ENCODE assay signal across 8 cellular contexts in the genomic region with DNA sequence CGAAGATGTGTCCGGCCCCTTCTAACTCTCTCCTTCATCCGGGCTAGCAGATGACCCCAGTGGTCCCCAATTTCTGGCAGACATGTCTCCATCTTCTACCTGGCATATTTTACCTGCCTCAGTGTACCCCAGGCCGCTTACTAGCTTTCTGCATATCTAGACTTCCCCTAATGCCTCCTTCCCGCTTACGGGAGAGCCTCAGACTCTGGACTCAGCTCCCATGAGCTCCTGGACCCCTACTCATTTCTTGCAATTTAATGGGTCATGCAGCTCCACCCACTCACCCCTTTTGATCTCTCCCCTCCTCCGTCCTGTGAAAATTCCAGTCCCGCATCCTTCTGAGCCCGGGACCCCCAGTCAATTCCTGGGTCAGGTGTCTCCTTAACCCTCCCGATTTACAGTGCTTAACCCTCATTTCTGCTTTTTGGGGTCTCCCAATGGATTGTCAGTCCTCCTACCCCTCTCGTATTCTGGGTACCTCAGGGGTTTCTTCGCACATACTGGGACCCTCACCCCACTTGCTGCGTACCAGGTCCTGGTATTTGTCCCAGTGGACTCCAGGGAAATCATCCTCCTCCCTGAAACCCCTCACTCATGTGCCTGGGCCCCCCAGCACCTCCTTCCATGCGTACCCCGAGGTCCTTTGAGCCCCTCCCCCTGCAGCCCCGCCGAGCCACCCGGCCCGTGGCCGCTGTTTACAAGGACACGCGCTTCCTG. TPM values are rescaled to one million over a fixed set of nuclear protein-coding genes. Genes with fewer than 3 reads are reported as not detected.
A peak's percentile ranks its signal among the peaks of the same experiment; 100 is the strongest.
DNase-seq lines count a peak whose midpoint lies in the region; FAIRE-seq and TF ChIP-seq lines count a peak whose summit lies in the region.

No MANE protein-coding gene starts in this region.

- no peak overlapping the region; the same call in 1 of the 2 replicates for H2AK5ac ChIP-seq in H1 (ENCODE audit: low read depth, low read length)

- TF ChIP-seq POLR2A in H1 (IDR thresholded peaks at IDR 0.05; ENCODE audit: control extremely low read depth in 1 of 2, low read depth in 2 of 2, low read length in 2 of 2), result no peak

- no peak for TF ChIP-seq CTCF in Caco-2 (IDR thresholded peaks at IDR 0.05; ENCODE audit: insufficient read depth in 1 of 2, low read depth in 1 of 2, low read length in 1 of 2, severe bottlenecking in 1 of 2, unreplicated experiment in 1 of 2)
- no peak for TF ChIP-seq CTCF in OCI-LY3 (IDR thresholded peaks at IDR 0.05; ENCODE audit: low read depth, low read length)
- no peak for TF ChIP-seq CTCF in H1 (IDR thresholded peaks at IDR 0.05; ENCODE audit: control extremely low read depth in 1 of 3, insufficient read depth in 1 of 3, low read depth in 1 of 3, low read length in 3 of 3)
- no peak for TF ChIP-seq CTCF in osteoblast (IDR thresholded peaks at IDR 0.05; ENCODE audit: extremely low read depth, low read depth, low read length)

- H3K9me3 Mint-ChIP-seq in Caco-2 (ENCODE audit: unreplicated experiment), result no peaks in the 10 kb centered on the region

- H3K36me3 ChIP-seq in Caco-2 (ENCODE audit: control insufficient read depth, insufficient read depth, low read length) (no peaks in the 10 kb centered on the region), OCI-LY3 (replicated peaks; ENCODE audit: low read depth, low read length) (peaks cover 16% of the 10 kb centered on the region), H1 (ENCODE audit: control insufficient read depth in 2 of 4, insufficient read depth in 4 of 4, low read length in 3 of 4) (no peaks in the 10 kb centered on the region), osteoblast (ENCODE audit: insufficient read depth, low read length) (no peaks in the 10 kb centered on the region)

- H3K9me3 ChIP-seq in Caco-2, result no peaks in the 10 kb centered on the region
- no peaks in the 10 kb centered on the region for H3K9me3 ChIP-seq in OCI-LY3 (ENCODE audit: insufficient read depth, low read length)
- no peaks in the 10 kb centered on the region for H3K9me3 ChIP-seq in H1 (ENCODE audit: insufficient read depth in 2 of 2, low read depth in 1 of 2, low read length in 1 of 2)
- no peaks in the 10 kb centered on the region for H3K9me3 ChIP-seq in osteoblast (ENCODE audit: low read depth, low read length)

- H3K27me3 ChIP-seq in Caco-2 (replicated peaks; ENCODE audit: control insufficient read depth, insufficient read depth, low read length) (no peaks in the 10 kb centered on the region), OCI-LY3 (ENCODE audit: low read depth, low read length) (no peaks in the 10 kb centered on the region), H1 (replicated peaks in 1 of 4; ENCODE audit: control insufficient read depth in 3 of 4, extremely low read depth in 1 of 4, insufficient read depth in 3 of 4, low read length in 3 of 4) (peaks cover 0 to 18% (median 13%) of the 10 kb centered on the region in 4 experiments; a peak in 5 of 7 replicates), osteoblast (ENCODE audit: insufficient read depth, low read length) (no peaks in the 10 kb centered on the region)

- no peak overlapping the region for H4K91ac ChIP-seq in H1 (replicated peaks; ENCODE audit: insufficient read length, low read length)

- no TSS peak for BruUV-seq in Caco-2 (replicated peaks; lab: Mats Ljungman, UMichigan)

- peak overlapping the region; percentile 83 for H3K27ac Mint-ChIP-seq in Caco-2 (ENCODE audit: unreplicated experiment)

- H3K79me1 ChIP-seq in H1 (ENCODE audit: low read depth, low read length), result no peaks in the 10 kb centered on the region

- H3K4me2 ChIP-seq in OCI-LY3 (ENCODE audit: low read length) (peak overlapping the region; percentile 96), H1 (ENCODE audit: insufficient read depth in 1 of 2, low read depth in 2 of 2, low read length in 2 of 2) (peak overlapping the region; percentile 74 to 97), osteoblast (ENCODE audit: insufficient read depth, low read length) (peak overlapping the region; percentile 88)

- H3K4me3 Mint-ChIP-seq in Caco-2 (ENCODE audit: unreplicated experiment), result peak overlapping the region; percentile 92

- H3K23me2 ChIP-seq in H1 (ENCODE audit: low read depth, low read length), result peaks cover 29% of the 10 kb centered on the region

- no peak for TF ChIP-seq EP300 in H1 (IDR thresholded peaks at IDR 0.05; ENCODE audit: borderline replicate concordance in 1 of 2, low read depth in 2 of 2, low read length in 2 of 2)

- FAIRE-seq in H1 (lab: Jason Lieb, UNC), result no peak

- H3K27me3 Mint-ChIP-seq in Caco-2 (ENCODE audit: insufficient read depth, unreplicated experiment), result no peaks in the 10 kb centered on the region

- no peak overlapping the region for H3K18ac ChIP-seq in H1 (ENCODE audit: extremely low read depth, low read length)

- H3K56ac ChIP-seq in H1 (replicated peaks; ENCODE audit: insufficient read length, low read depth, low read length), result no peak overlapping the region

- intact Hi-C loops in Caco-2 (cut with micrococcal nuclease; ENCODE audit: unreplicated experiment), result loop anchor here (1.0 to 5.0 kb wide), 2 partner anchors 8 to 362 kb away; a partner anchor contains a TSS

- H2BK15ac ChIP-seq in H1 (ENCODE audit: low read length), result no peak overlapping the region

- WGBS in H1 (ENCODE audit: extremely low coverage in 1 of 2, insufficient coverage in 1 of 2, insufficient read length in 1 of 2, insufficient replicate concordance in 2 of 2, low coverage in 1 of 2, low lambda C conversion rate in 2 of 2, missing lambda C conversion rate in 1 of 2), 2 experiments, result 12% methylated on average over 14 of the region's 22 CpGs; no CpG with 5 or more reads in 1 of the 2 experiments

- no peak for DNase-seq in Caco-2
- no peak for DNase-seq in H1 (ENCODE audit: low read depth in 1 of 2, low spot score in 2 of 2)
- DNase-seq in osteoblast (ENCODE audit: insufficient read length, low spot score, missing footprints), result peak; percentile 88
- no peak for DNase-seq in stimulated activated CD4-positive, alpha-beta T cell treated with anti-CD3 and anti-CD28 coated beads, Interleukin-2, amount 100 ng/mL, for 48 hours
- DNase-seq in stimulated activated CD4-positive, alpha-beta T cell treated with anti-CD3 and anti-CD28 coated beads, Interleukin-4, amount 100 ng/mL, for 1 hour, result no peak
- no peak for DNase-seq in NCI-H2081 treated with DMSO at 0.1 percent for 48 hours (lab: John Stamatoyannopoulos, UW)
- DNase-seq in midbrain (lab: John Stamatoyannopoulos, UW), result no peak

- no peak overlapping the region for H4K8ac ChIP-seq in H1 (ENCODE audit: extremely low read depth, insufficient read depth, low read length)

- H3K4ac ChIP-seq in H1 (replicated peaks; ENCODE audit: insufficient read length, low read depth, low read length), result no peak overlapping the region

- peak overlapping the region; percentile 40 for H3K4me3 ChIP-seq in Caco-2 (ENCODE audit: low read depth, low read length)
- peak overlapping the region; percentile 87 for H3K4me3 ChIP-seq in OCI-LY3 (ENCODE audit: low read length)
- peak overlapping the region; percentile 46 to 71 (median 54) for H3K4me3 ChIP-seq in H1 (ENCODE audit: extremely low read depth in 1 of 4, insufficient read depth in 2 of 4, low read depth in 3 of 4, low read length in 4 of 4)
- H3K4me3 ChIP-seq in osteoblast (ENCODE audit: insufficient read depth, low read length), result peak overlapping the region; percentile 98

- H3K4me1 Mint-ChIP-seq in Caco-2 (ENCODE audit: low read depth, unreplicated experiment), result peaks cover 21% of the 10 kb centered on the region

- no peak overlapping the region for H2BK120ac ChIP-seq in H1 (replicated peaks; ENCODE audit: low read depth, low read length)

- peaks cover 42% of the 10 kb centered on the region for H3K36me3 Mint-ChIP-seq in Caco-2 (ENCODE audit: insufficient read depth, unreplicated experiment)

- POLR2A ChIA-PET in Caco-2 (lab: Charles Lee), result interaction anchor here (0.5 to 3.0 kb wide), 6 partner anchors 8 to 109 kb away, joined by 3 to 36 read pairs (median 9); a partner anchor contains a TSS
- POLR2A ChIA-PET in H1 (lab: Charles Lee; ENCODE audit: partially characterized antibody), result interaction anchor here (0.8 to 15.2 kb wide), 15 partner anchors 10 to 110 kb away, joined by 3 to 317 read pairs (median 7); a partner anchor contains a TSS

- TF ChIP-seq RAD21 in H1 (IDR thresholded peaks at IDR 0.05 in 1 of 2, conservative IDR thresholded peaks at IDR 0.05 in 1 of 2; ENCODE audit: low read depth in 2 of 2, low read length in 2 of 2), result no peak

- H2BK5ac ChIP-seq in H1 (ENCODE audit: low read depth, low read length), result no peak overlapping the region

- peak overlapping the region; percentile 97 for H3K27ac ChIP-seq in OCI-LY3 (ENCODE audit: low read length)
- no peak overlapping the region for H3K27ac ChIP-seq in H1 (ENCODE audit: low read depth, low read length)
- H3K27ac ChIP-seq in osteoblast (ENCODE audit: low read depth, low read length), result peak overlapping the region; percentile 92

- no peak overlapping the region for H2AFZ ChIP-seq in OCI-LY3 (ENCODE audit: low read depth, low read length)
- H2AFZ ChIP-seq in H1 (ENCODE audit: low read length), result no peak overlapping the region
- H2AFZ ChIP-seq in osteoblast (ENCODE audit: low read length), result no peak overlapping the region

- no peak overlapping the region for H4K5ac ChIP-seq in H1 (ENCODE audit: insufficient read length, low read depth, low read length)

- H3K9ac ChIP-seq in OCI-LY3 (ENCODE audit: low read length) (peak overlapping the region; percentile 89), H1 (replicated peaks in 1 of 4; ENCODE audit: extremely low read depth in 1 of 4, low read depth in 3 of 4, low read length in 3 of 4) (no peak overlapping the region)

- H2BK12ac ChIP-seq in H1 (ENCODE audit: low read depth, low read length), result no peak overlapping the region

- H3K79me2 ChIP-seq in OCI-LY3 (ENCODE audit: low read length), result peaks cover 54% of the 10 kb centered on the region
- no peaks in the 10 kb centered on the region for H3K79me2 ChIP-seq in H1 (ENCODE audit: control insufficient read depth in 1 of 2, insufficient read depth in 2 of 2, low read length in 2 of 2)
- peaks cover 21% of the 10 kb centered on the region for H3K79me2 ChIP-seq in osteoblast (ENCODE audit: insufficient read depth, low read length)

- H3K23ac ChIP-seq in H1 (ENCODE audit: insufficient read length), result no peak overlapping the region

- H3K4me1 ChIP-seq in Caco-2 (peaks cover 26% of the 10 kb centered on the region), OCI-LY3 (ENCODE audit: low read length) (peaks cover 56% of the 10 kb centered on the region), H1 (replicated peaks in 1 of 4; ENCODE audit: control insufficient read depth in 3 of 4, insufficient read depth in 4 of 4, low read length in 3 of 4) (peaks cover 6 to 32% (median 22%) of the 10 kb centered on the region in 4 experiments), osteoblast (ENCODE audit: insufficient read depth, low read length) (peaks cover 30% of the 10 kb centered on the region)

- no peak overlapping the region for H3K14ac ChIP-seq in H1 (ENCODE audit: insufficient read length)

- H2BK20ac ChIP-seq in H1 (ENCODE audit: low read length), result no peak overlapping the region

- CTCF ChIA-PET in Caco-2 (lab: Charles Lee) (interaction anchor here (0.6 to 3.7 kb wide), 5 partner anchors 10 to 69 kb away, joined by 3 to 38 read pairs (median 5); a partner anchor contains a TSS), H1 (lab: Charles Lee; ENCODE audit: partially characterized antibody) (interaction anchor here (1.1 to 17.9 kb wide), 5 partner anchors 11 to 30 kb away, joined by 3 to 288 read pairs (median 14); a partner anchor contains a TSS)

- H4K20me1 ChIP-seq in OCI-LY3 (ENCODE audit: insufficient read depth, low read length), result peaks cover 4% of the 10 kb centered on the region; the same call in 1 of the 2 replicates
- no peaks in the 10 kb centered on the region for H4K20me1 ChIP-seq in H1 (replicated peaks in 1 of 2; ENCODE audit: control insufficient read depth in 1 of 2, insufficient read depth in 2 of 2, low read length in 2 of 2)
- H4K20me1 ChIP-seq in osteoblast (ENCODE audit: insufficient read depth, low read length), result peaks cover 12% of the 10 kb centered on the region

RNA-seq across cellular contexts. Expression of a gene that starts 0.5 kb away (rescaled TPM):
- total RNA-seq in Caco-2 (2022) (16.4 and 19.4 TPM in 2 replicates), osteoblast (85.5 and 93.0 TPM in 2 replicates)
- total RNA-seq in H1 (2021; fragmentation: NEBNext Ultra II Directional; extraction: Animal tissue kit (Norgen Biotek cat#: 25700)), result 7.4 and 8.6 TPM in 2 replicates
- 10.0 and 14.1 TPM in 2 replicates for polyA plus RNA-seq in H1 (2011; rRNA removed)
- 9.2 TPM for polyA plus RNA-seq in H1 (2011; cell fraction: cytosol; rRNA removed)
- 12.1 TPM for polyA plus RNA-seq in H1 (2011; cell fraction: nucleus; rRNA removed)
- polyA plus RNA-seq in H1 (2012, experiment 1 of 2), result 4.8 to 7.1 TPM (median 5.6 TPM) in 4 replicates
- 5.9 TPM for polyA plus RNA-seq in H1 (2012, experiment 2 of 2)
- polyA plus RNA-seq in H1 (2013, experiment 1 of 2), result 6.9 TPM
- 6.5 TPM for polyA plus RNA-seq in H1 (2013, experiment 2 of 2)
- polyA minus RNA-seq in H1 (2011; rRNA and poly(A)+ RNA removed), result 1.8 TPM in 2 replicates
- polyA minus RNA-seq in H1 (2011; cell fraction: cytosol; rRNA and poly(A)+ RNA removed), result 8.7 TPM
- polyA minus RNA-seq in H1 (2011; cell fraction: nucleus; rRNA and poly(A)+ RNA removed), result 21.3 TPM

RNA-seq across cellular contexts. Expression of a gene that starts 10.8 kb away (rescaled TPM):
- total RNA-seq in Caco-2 (2022), result 265 and 285 TPM in 2 replicates
- total RNA-seq in H1 (2021; fragmentation: NEBNext Ultra II Directional; extraction: Animal tissue kit (Norgen Biotek cat#: 25700)), result 380 and 404 TPM in 2 replicates
- polyA plus RNA-seq in H1 (2011; rRNA removed), result 748 and 904 TPM in 2 replicates
- polyA plus RNA-seq in H1 (2011; cell fraction: cytosol; rRNA removed), result 586 TPM
- polyA plus RNA-seq in H1 (2011; cell fraction: nucleus; rRNA removed), result 569 TPM
- polyA plus RNA-seq in H1 (2012, experiment 1 of 2), result 543 to 655 TPM (median 640 TPM) in 4 replicates
- polyA plus RNA-seq in H1 (2012, experiment 2 of 2), result 855 TPM
- polyA plus RNA-seq in H1 (2013, experiment 1 of 2), result 237 TPM
- polyA plus RNA-seq in H1 (2013, experiment 2 of 2), result 231 TPM
- polyA minus RNA-seq in H1 (2011; rRNA and poly(A)+ RNA removed), result 210 and 286 TPM in 2 replicates
- 286 TPM for polyA minus RNA-seq in H1 (2011; cell fraction: cytosol; rRNA and poly(A)+ RNA removed)
- polyA minus RNA-seq in H1 (2011; cell fraction: nucleus; rRNA and poly(A)+ RNA removed), result 120 TPM
- total RNA-seq in osteoblast, result 155 and 156 TPM in 2 replicates

RNA-seq across cellular contexts. Expression of a gene that starts 11.1 kb away (rescaled TPM):
- total RNA-seq in Caco-2 (2022), result 23.9 and 25.9 TPM in 2 replicates
- total RNA-seq in H1 (2021; fragmentation: NEBNext Ultra II Directional; extraction: Animal tissue kit (Norgen Biotek cat#: 25700)), result 41.3 and 42.3 TPM in 2 replicates
- polyA plus RNA-seq in H1 (2011; rRNA removed), result 3.4 and 8.2 TPM in 2 replicates
- 0.57 TPM for polyA plus RNA-seq in H1 (2011; cell fraction: cytosol; rRNA removed)
- polyA plus RNA-seq in H1 (2011; cell fraction: nucleus; rRNA removed), result 0.21 TPM
- polyA plus RNA-seq in H1 (2012, experiment 1 of 2), result 9.7 to 60.5 TPM (median 32.8 TPM) in 4 replicates
- 11.1 TPM for polyA plus RNA-seq in H1 (2012, experiment 2 of 2)
- 20.3 TPM for polyA plus RNA-seq in H1 (2013, experiment 1 of 2)
- polyA plus RNA-seq in H1 (2013, experiment 2 of 2), result 24.5 TPM
- polyA minus RNA-seq in H1 (2011; rRNA and poly(A)+ RNA removed), result 4.4 and 10.5 TPM in 2 replicates
- polyA minus RNA-seq in H1 (2011; cell fraction: cytosol; rRNA and poly(A)+ RNA removed), result not detected
- not detected for polyA minus RNA-seq in H1 (2011; cell fraction: nucleus; rRNA and poly(A)+ RNA removed)
- 0.29 TPM in 1 of 2 replicates, not detected in the other for total RNA-seq in osteoblast

RNA-seq across cellular contexts. Expression of a gene that starts 15.4 kb away (rescaled TPM):
- total RNA-seq in Caco-2 (2022), result 74.2 and 80.4 TPM in 2 replicates
- 59.3 and 63.2 TPM in 2 replicates for total RNA-seq in H1 (2021; fragmentation: NEBNext Ultra II Directional; extraction: Animal tissue kit (Norgen Biotek cat#: 25700))
- 23.8 and 39.2 TPM in 2 replicates for polyA plus RNA-seq in H1 (2011; rRNA removed)
- polyA plus RNA-seq in H1 (2011; cell fraction: cytosol; rRNA removed), result 52.1 TPM
- 124 TPM for polyA plus RNA-seq in H1 (2011; cell fraction: nucleus; rRNA removed)
- polyA plus RNA-seq in H1 (2012, experiment 1 of 2), result 72.5 to 107 TPM (median 96.5 TPM) in 4 replicates
- 35.9 TPM for polyA plus RNA-seq in H1 (2012, experiment 2 of 2)
- polyA plus RNA-seq in H1 (2013, experiment 1 of 2), result 47.5 TPM
- polyA plus RNA-seq in H1 (2013, experiment 2 of 2), result 40.1 TPM
- 25.1 and 27.9 TPM in 2 replicates for polyA minus RNA-seq in H1 (2011; rRNA and poly(A)+ RNA removed)
- 17.9 TPM for polyA minus RNA-seq in H1 (2011; cell fraction: cytosol; rRNA and poly(A)+ RNA removed)
- polyA minus RNA-seq in H1 (2011; cell fraction: nucleus; rRNA and poly(A)+ RNA removed), result 50.3 TPM
- total RNA-seq in osteoblast, result 16.8 and 21.7 TPM in 2 replicates

RNA-seq across cellular contexts. Expression of a gene that starts 15.6 kb away (rescaled TPM):
- total RNA-seq in Caco-2 (2022), result 30.9 and 37.6 TPM in 2 replicates
- total RNA-seq in H1 (2021; fragmentation: NEBNext Ultra II Directional; extraction: Animal tissue kit (Norgen Biotek cat#: 25700)), result 67.5 and 67.9 TPM in 2 replicates
- 120 and 141 TPM in 2 replicates for polyA plus RNA-seq in H1 (2011; rRNA removed)
- 161 TPM for polyA plus RNA-seq in H1 (2011; cell fraction: cytosol; rRNA removed)
- polyA plus RNA-seq in H1 (2011; cell fraction: nucleus; rRNA removed), result 134 TPM
- polyA plus RNA-seq in H1 (2012, experiment 1 of 2), result 81.7 to 123 TPM (median 102 TPM) in 4 replicates
- polyA plus RNA-seq in H1 (2012, experiment 2 of 2), result 95.9 TPM
- 35.1 TPM for polyA plus RNA-seq in H1 (2013, experiment 1 of 2)
- 33.3 TPM for polyA plus RNA-seq in H1 (2013, experiment 2 of 2)
- 103 and 105 TPM in 2 replicates for polyA minus RNA-seq in H1 (2011; rRNA and poly(A)+ RNA removed)
- 52.5 TPM for polyA minus RNA-seq in H1 (2011; cell fraction: cytosol; rRNA and poly(A)+ RNA removed)
- polyA minus RNA-seq in H1 (2011; cell fraction: nucleus; rRNA and poly(A)+ RNA removed), result 32.0 TPM
- 7.6 and 8.3 TPM in 2 replicates for total RNA-seq in osteoblast

Comparison
In these comparisons a context has a peak if more than half of its experiments do, and no peak if none do; other contexts are left out.
1. H3K4me3 ChIP-seq: peak in every context shown above with its lines; median percentile 98 in osteoblast; 87 in OCI-LY3; 54 in H1; 40 in Caco-2.
2. RNA of a gene that starts 11.1 kb away (total RNA-seq): 41.3 to 42.3 TPM in H1 and 23.9 to 25.9 TPM in Caco-2; 0.29 TPM in osteoblast; every median in the first group is over 10 times any median in the second.
3. Peak in every context shown above with its lines, with median percentiles within 50 percentile points of each other: H3K4me2 ChIP-seq.